4 cellular contexts compared by ENCODE assay signal in genomic region chr22:36209394-36209999, GRCh38. TPM values are rescaled to one million over a fixed set of nuclear protein-coding genes. Genes with fewer than 3 reads are reported as not detected.
"Had no signal": no experiment of that assay in that cellular context is flagged by ENCODE, and none has a peak within 500 bp of the region (broad histone marks: within the 10 kb centered on the region; RNA-seq: fewer than 3 reads in every experiment).

No MANE protein-coding gene starts in this region.

RNA-seq across cellular contexts. Expression of gene APOL4, which starts 7.9 kb away (rescaled TPM):
- total RNA-seq: ascending aorta, endodermal cell, fibroblast of villous mesenchyme had no signal
- polyA plus RNA-seq: cardiac muscle cell had no signal

RNA-seq across cellular contexts. Expression of gene APOL1, which starts 43.4 kb away (rescaled TPM):
- total RNA-seq: cardiac muscle cell had no signal

RNA-seq across cellular contexts. Expression of gene APOL3, which starts 48.9 kb away (rescaled TPM):
- total RNA-seq: cardiac muscle cell had no signal
- polyA plus RNA-seq: cardiac muscle cell had no signal
